In the genomic region with DNA sequence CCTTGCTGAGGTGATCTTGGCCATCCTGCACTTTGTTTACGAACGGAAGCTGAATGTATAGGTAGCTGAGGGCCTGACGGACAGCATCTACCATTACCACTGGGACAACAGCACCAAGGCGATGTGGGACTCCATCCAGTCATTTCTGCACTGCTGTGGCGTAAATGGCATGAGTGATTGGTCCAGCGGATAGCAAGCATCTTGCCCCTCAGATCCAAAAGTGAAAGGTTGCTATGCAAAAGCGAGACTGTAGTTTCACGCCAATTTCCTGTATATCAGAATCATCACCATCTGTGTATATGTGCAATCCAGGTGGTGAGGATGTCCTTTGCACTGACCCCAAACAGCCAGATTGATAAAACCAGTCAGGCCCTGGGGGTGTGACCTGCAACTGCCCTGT, we compare ENCODE assay signal across 19 cellular contexts. TPM values are rescaled to one million over a fixed set of nuclear protein-coding genes. Genes with fewer than 3 reads are reported as not detected.
A peak's percentile ranks its signal among the peaks of the same experiment; 100 is the strongest.
DNase-seq lines count a peak whose midpoint lies in the region; ATAC-seq and TF ChIP-seq lines count a peak whose summit lies in the region.
"Had no signal": no experiment of that assay in that cellular context is flagged by ENCODE, and none has a peak within 500 bp of the region (broad histone marks: within the 10 kb centered on the region; RNA-seq: fewer than 3 reads in every experiment).

No MANE protein-coding gene starts in this region.

- H2AFZ ChIP-seq in MM.1S (ENCODE audit: low read length): peak overlapping the region; percentile 6; the same call in 1 of the 2 replicates

- intact Hi-C loops in body of pancreas (cut with DNase I): no loop called here

- H3K4me3 ChIP-seq in MM.1S (ENCODE audit: low read length) (no peak overlapping the region; the same call in 1 of the 2 replicates), body of pancreas (no peak overlapping the region)
- H3K4me3 ChIP-seq: coronary artery, esophagus muscularis mucosa, left ventricle myocardium inferior, right lobe of liver had no signal

- peak; percentile 38 for ATAC-seq in GM18502 (IDR thresholded peaks at IDR 0.05; ENCODE audit: poor library complexity, unreplicated experiment)
- peak; percentile 39 for ATAC-seq in GM19452 (IDR thresholded peaks at IDR 0.05; ENCODE audit: unreplicated experiment)
- ATAC-seq in HG02938 (IDR thresholded peaks at IDR 0.05; ENCODE audit: unreplicated experiment): peak; percentile 53
- no peak for ATAC-seq in activated T-cell treated with anti-CD3 and anti-CD28 coated beads, Interleukin-2, amount 50 U/mL, for 4 hours
- no peak for ATAC-seq in body of pancreas
- ATAC-seq: right lobe of liver had no signal

- no peaks in the 10 kb centered on the region for H3K9me3 Mint-ChIP-seq in activated T-cell treated with anti-CD3 and anti-CD28 coated beads, Interleukin-2, amount 50 U/mL, for 4 hours
- H3K9me3 Mint-ChIP-seq: nephron had no signal

- DNase-seq in MM.1S (peak; percentile 63), NCI-H128 (lab: John Stamatoyannopoulos, UW; ENCODE audit: unreplicated experiment) (no peak), body of pancreas (no peak)
- no peak for DNase-seq in activated CD4-positive, alpha-beta T cell treated with anti-CD3 and anti-CD28 coated beads for 48 hours
- DNase-seq in activated T-cell treated with anti-CD3 and anti-CD28 coated beads, Interleukin-2, amount 50 U/mL, for 4 hours: no peak
- DNase-seq: AML-193, amygdala, DND-41, hypothalamus, left ventricle myocardium inferior, NCI-H345, right lobe of liver had no signal

- no peak for TF ChIP-seq POLR2A in body of pancreas (IDR thresholded peaks at IDR 0.05)

- H3K4me3 Mint-ChIP-seq in activated T-cell treated with anti-CD3 and anti-CD28 coated beads, Interleukin-2, amount 50 U/mL, for 4 hours: no peak overlapping the region

- H3K27ac ChIP-seq in MM.1S (ENCODE audit: low read length): peak overlapping the region; percentile 7; the same call in 1 of the 2 replicates
- no peak overlapping the region for H3K27ac ChIP-seq in body of pancreas
- H3K27ac ChIP-seq: coronary artery, esophagus muscularis mucosa, left ventricle myocardium inferior, right lobe of liver, VCaP had no signal

- no peak for TF ChIP-seq CTCF in MM.1S (IDR thresholded peaks at IDR 0.05; ENCODE audit: low read length)
- TF ChIP-seq CTCF in body of pancreas (IDR thresholded peaks at IDR 0.05): no peak

- 87 to 94% methylated on average over 7 to 8 of the region's 8 CpGs for WGBS in body of pancreas, 2 donors

- H3K27me3 ChIP-seq in MM.1S (replicated peaks; ENCODE audit: insufficient read depth, low read length) (no peaks in the 10 kb centered on the region), body of pancreas (no peaks in the 10 kb centered on the region)
- H3K27me3 ChIP-seq: esophagus muscularis mucosa, right lobe of liver had no signal

- no peaks in the 10 kb centered on the region for H4K20me1 ChIP-seq in MM.1S (ENCODE audit: insufficient read depth, low read length)

- H3K9me2 ChIP-seq in MM.1S (replicated peaks; ENCODE audit: insufficient read depth, low read length): no peaks in the 10 kb centered on the region

- peak overlapping the region; percentile 45 for H3K4me2 ChIP-seq in MM.1S (ENCODE audit: low read depth, low read length)

- H3K79me2 ChIP-seq in MM.1S (ENCODE audit: low read length): peaks cover 7% of the 10 kb centered on the region

- no peaks in the 10 kb centered on the region for H3K27me3 Mint-ChIP-seq in activated T-cell treated with anti-CD3 and anti-CD28 coated beads, Interleukin-2, amount 50 U/mL, for 4 hours (ENCODE audit: low read depth)

- H3K4me1 Mint-ChIP-seq in activated T-cell treated with anti-CD3 and anti-CD28 coated beads, Interleukin-2, amount 50 U/mL, for 4 hours (ENCODE audit: low read depth): peaks cover 12% of the 10 kb centered on the region

- H3K9me3 ChIP-seq in MM.1S (replicated peaks; ENCODE audit: insufficient read depth, low read length): no peaks in the 10 kb centered on the region
- H3K9me3 ChIP-seq in body of pancreas: no peaks in the 10 kb centered on the region
- H3K9me3 ChIP-seq: esophagus muscularis mucosa, left ventricle myocardium inferior, right lobe of liver had no signal

- no peaks in the 10 kb centered on the region for H3K36me3 ChIP-seq in MM.1S (replicated peaks; ENCODE audit: insufficient read depth, low read length)
- H3K36me3 ChIP-seq in body of pancreas (replicated peaks in 1 of 2; ENCODE audit: insufficient read depth in 1 of 2, low read depth in 2 of 2): no peaks in the 10 kb centered on the region
- H3K36me3 ChIP-seq: esophagus muscularis mucosa, left ventricle myocardium inferior, right lobe of liver had no signal

- H3F3A ChIP-seq in MM.1S (ENCODE audit: insufficient read depth, low read length): peaks cover 11% of the 10 kb centered on the region

- H3K4me1 ChIP-seq in MM.1S (ENCODE audit: low read length) (peaks cover 12% of the 10 kb centered on the region), body of pancreas (peaks cover 8% of the 10 kb centered on the region)

- H3K36me3 Mint-ChIP-seq in activated T-cell treated with anti-CD3 and anti-CD28 coated beads, Interleukin-2, amount 50 U/mL, for 4 hours (ENCODE audit: insufficient read depth): no peaks in the 10 kb centered on the region

- no peak overlapping the region for H3K9ac ChIP-seq in MM.1S (ENCODE audit: low read length)

RNA-seq across cellular contexts. Expression of a gene that starts 4.2 kb away (rescaled TPM):
- 10 to 100 TPM; 71.2 to 73.1 (median 72.9) TPM for total RNA-seq in activated T-cell treated with anti-CD3 and anti-CD28 coated beads, Interleukin-2, amount 50 U/mL, for 4 hours
- total RNA-seq in body of pancreas: 10 to 100 TPM; 56.4 to 79.4 TPM

Comparison
In these comparisons a context has a peak if more than half of its experiments do, and no peak if none do; other contexts are left out.
1. ATAC-seq: peak in GM18502 (single experiment), GM19452 (single experiment) and HG02938 (single experiment); none in activated T-cell treated with anti-CD3 and anti-CD28 coated beads, Interleukin-2, amount 50 U/mL, for 4 hours (0 of 2) and body of pancreas (single experiment).